ENCODE assay signal across 1 cellular context in genomic region chr4:102390438-102390837, GRCh38.
TF ChIP-seq lines count a peak whose summit lies in the region.

No MANE protein-coding gene starts in this region.

TF ChIP-seq in GM23338, 12 proteins besides CTCF, POLR2A, EP300 and RAD21 (continued from another document):
- TF ChIP-seq ZNF462 (CRISPR knock-in tag; IDR thresholded peaks at IDR 0.05) (no peak), ZNF114 (CRISPR knock-in tag; IDR thresholded peaks at IDR 0.05) (no peak), JUNB (IDR thresholded peaks at IDR 0.05; ENCODE audit: unreplicated experiment) (no peak), NANOG (IDR thresholded peaks at IDR 0.05; ENCODE audit: borderline replicate concordance) (no peak), ETS1 (IDR thresholded peaks at IDR 0.05) (no peak), STAT1 (IDR thresholded peaks at IDR 0.05; ENCODE audit: unreplicated experiment) (no peak), ZNF331 (CRISPR knock-in tag; IDR thresholded peaks at IDR 0.05; ENCODE audit: low read depth) (no peak), EZH2 (IDR thresholded peaks at IDR 0.05; ENCODE audit: low read depth, unreplicated experiment) (no peak)
